Comparison of ENCODE assay signal across 9 cellular contexts in genomic region chr12:53352331-53353258, GRCh38. TPM values are rescaled to one million over a fixed set of nuclear protein-coding genes. Genes with fewer than 3 reads are reported as not detected.
DNase-seq lines count a peak whose midpoint lies in the region; ATAC-seq, FAIRE-seq and TF ChIP-seq lines count a peak whose summit lies in the region.
"Had no signal": no experiment of that assay in that cellular context is flagged by ENCODE, and none has a peak within 500 bp of the region (broad histone marks: within the 10 kb centered on the region; RNA-seq: fewer than 3 reads in every experiment).

No MANE protein-coding gene starts in this region.

- DNase-seq in GM12891 (ENCODE audit: insufficient read length, low spot score), result peak; percentile 65
- peak; percentile 85 to 88 for DNase-seq in NCI-H446 (lab: John Stamatoyannopoulos, UW)
- peak; percentile 57 to 72 (median 60) for DNase-seq in activated CD4-positive, CD25-positive, alpha-beta regulatory T cell (lab: John Stamatoyannopoulos, UW)
- peak in 57 of 61 donors; percentile 24 to 86 (median 62) for DNase-seq in caudate nucleus (lab: John Stamatoyannopoulos, UW)
- DNase-seq in kidney epithelial cell (ENCODE audit: low read depth), result no peak
- peak; percentile 73 for DNase-seq in stimulated activated CD4-positive, alpha-beta T cell treated with anti-CD3 and anti-CD28 coated beads, Interleukin-2, amount 100 ng/mL, for 4 hours (ENCODE audit: low read depth)

- ATAC-seq in HG03108 (IDR thresholded peaks at IDR 0.05; ENCODE audit: unreplicated experiment) (peak; percentile 87), GM19397 (IDR thresholded peaks at IDR 0.05; ENCODE audit: unreplicated experiment) (no peak)

- peak; percentile 74 for TF ChIP-seq CTCF in kidney epithelial cell (IDR thresholded peaks at IDR 0.05; ENCODE audit: insufficient read depth, low read length, poor library complexity, severe bottlenecking)

- H3K4me3 ChIP-seq in kidney epithelial cell (ENCODE audit: low read depth, low read length), result no peak overlapping the region

- peak; percentile 59 for FAIRE-seq in GM12891 (lab: Jason Lieb, UNC)

- no peaks in the 10 kb centered on the region for H3K36me3 ChIP-seq in kidney epithelial cell (ENCODE audit: control insufficient read depth, insufficient read depth, low read length)

- H3K27me3 ChIP-seq in kidney epithelial cell (ENCODE audit: control insufficient read depth, insufficient read depth, low read length), result no peaks in the 10 kb centered on the region

- no peak for TF ChIP-seq POLR2A in GM12891 (IDR thresholded peaks at IDR 0.05; ENCODE audit: low read depth, low read length)

- peak overlapping the region; percentile 53 for H3K27ac ChIP-seq in caudate nucleus (ENCODE audit: low read depth, low read length)

TF ChIP-seq in GM12891, 5 proteins besides CTCF, POLR2A, EP300 and RAD21:
- TF ChIP-seq POU2F2 (IDR thresholded peaks at IDR 0.05; ENCODE audit: low read depth, low read length) (no peak), POLR2AphosphoS5 (IDR thresholded peaks at IDR 0.05; ENCODE audit: low read depth, low read length) (no peak), PAX5 (IDR thresholded peaks at IDR 0.05; ENCODE audit: insufficient read depth, low read length, severe bottlenecking) (no peak), SPI1 (IDR thresholded peaks at IDR 0.05; ENCODE audit: low read depth, low read length) (no peak), TAF1 (IDR thresholded peaks at IDR 0.05; ENCODE audit: low read depth, low read length) (no peak)

RNA-seq across cellular contexts. Expression of gene SP7, which starts 16.4 kb away (rescaled TPM):
- polyA plus RNA-seq in GM12891 (2012; ENCODE audit: low read depth, missing spikeins), result not detected
- not detected in 2 replicates for total RNA-seq in kidney epithelial cell
- total RNA-seq: urinary bladder had no signal
- polyA plus RNA-seq: urinary bladder had no signal

RNA-seq across cellular contexts. Expression of gene SP1, which starts 27.4 kb away (rescaled TPM):
- 12.2 TPM for polyA plus RNA-seq in GM12891 (2012; ENCODE audit: low read depth, missing spikeins)
- 57.3 and 63.9 TPM in 2 replicates for total RNA-seq in kidney epithelial cell

RNA-seq across cellular contexts. Expression of gene AAAS, which starts 31.2 kb away (rescaled TPM):
- polyA plus RNA-seq in GM12891 (2012; ENCODE audit: low read depth, missing spikeins), result 41.1 TPM
- total RNA-seq in kidney epithelial cell, result 56.3 and 62.3 TPM in 2 replicates

RNA-seq across cellular contexts. Expression of gene MYG1, which starts 53.1 kb away (rescaled TPM):
- polyA plus RNA-seq in GM12891 (2012; ENCODE audit: low read depth, missing spikeins), result 57.8 TPM
- total RNA-seq in kidney epithelial cell, result 73.1 and 75.3 TPM in 2 replicates

RNA-seq across cellular contexts. Expression of gene PFDN5, which starts 57.3 kb away (rescaled TPM):
- 829 TPM for polyA plus RNA-seq in GM12891 (2012; ENCODE audit: low read depth, missing spikeins)
- 291 and 301 TPM in 2 replicates for total RNA-seq in kidney epithelial cell
